2 cellular contexts compared by ENCODE assay signal in the genomic region with DNA sequence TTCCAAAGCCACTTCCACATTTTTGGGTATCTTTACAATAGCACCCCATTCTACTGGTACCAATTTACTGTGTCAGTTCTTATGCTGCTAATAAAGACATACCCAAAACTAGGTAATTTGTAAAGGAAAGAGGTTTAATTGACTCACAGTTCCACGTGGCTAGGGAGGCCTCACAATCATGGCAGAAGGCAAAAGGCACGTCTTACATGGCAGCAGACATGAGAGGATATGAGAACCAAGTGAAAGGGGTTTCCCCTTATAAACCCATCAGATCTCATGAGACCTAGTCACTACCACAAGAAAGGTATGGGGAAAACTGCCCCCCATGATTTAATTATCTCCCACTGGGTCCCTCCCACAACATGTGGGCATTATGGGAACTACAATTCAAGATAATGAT. TPM values are rescaled to one million over a fixed set of nuclear protein-coding genes. Genes with fewer than 3 reads are reported as not detected.
"Had no signal": no experiment of that assay in that cellular context is flagged by ENCODE, and none has a peak within 500 bp of the region (broad histone marks: within the 10 kb centered on the region; RNA-seq: fewer than 3 reads in every experiment).

No MANE protein-coding gene starts in this region.

RNA-seq across cellular contexts. Expression of a gene that starts 48.0 kb away (rescaled TPM):
- total RNA-seq: mesothelial cell of epicardium, osteocyte had no signal
